In genomic region chr11:111454561-111455192, GRCh38 we compare ENCODE assay signal across 8 cellular contexts. TPM values are rescaled to one million over a fixed set of nuclear protein-coding genes. Genes with fewer than 3 reads are reported as not detected.
DNase-seq lines count a peak whose midpoint lies in the region; ATAC-seq and TF ChIP-seq lines count a peak whose summit lies in the region.

No MANE protein-coding gene starts in this region.

- peak; percentile 87 for ATAC-seq in stimulated activated naive CD8-positive, alpha-beta T cell treated with anti-CD3 and anti-CD28 coated beads, Interleukin-15, amount 100 ng/mL, for 72 hours
- ATAC-seq in GM21381 (IDR thresholded peaks at IDR 0.05; ENCODE audit: unreplicated experiment) = no peak

- H3K4me3 Mint-ChIP-seq in stimulated activated naive CD8-positive, alpha-beta T cell treated with anti-CD3 and anti-CD28 coated beads, Interleukin-15, amount 100 ng/mL, for 72 hours = no peak overlapping the region

- H3K4me3 ChIP-seq in WERI-Rb-1 (ENCODE audit: low read depth, low read length) = no peak overlapping the region
- H3K4me3 ChIP-seq in effector memory CD4-positive, alpha-beta T cell (ENCODE audit: insufficient read depth, low read depth, low read length, poor library complexity, severe bottlenecking) = no peak overlapping the region

- H3K4me1 ChIP-seq in effector memory CD4-positive, alpha-beta T cell (ENCODE audit: control insufficient read depth, insufficient read depth, low read length, poor library complexity, severe bottlenecking) = no peaks in the 10 kb centered on the region

- H3K27ac Mint-ChIP-seq in stimulated activated naive CD8-positive, alpha-beta T cell treated with anti-CD3 and anti-CD28 coated beads, Interleukin-15, amount 100 ng/mL, for 72 hours = peak overlapping the region in 1 of 2 donors; percentile 27

- no peak overlapping the region for H3K27ac ChIP-seq in WERI-Rb-1
- H3K27ac ChIP-seq in effector memory CD4-positive, alpha-beta T cell (ENCODE audit: insufficient read depth, low read length, poor library complexity, severe bottlenecking) = no peak overlapping the region

- DNase-seq in ELR (ENCODE audit: low read depth) (peak; percentile 75), M059J (ENCODE audit: low read depth) (peak; percentile 58), WERI-Rb-1 (peak; percentile 78), dedifferentiated amniotic fluid mesenchymal stem cell (ENCODE audit: extremely low spot score) (peak; percentile 62), lung microvascular endothelial cell (ENCODE audit: low read depth in 2 of 2) (peak; percentile 44 to 76)
- peak; percentile 72 to 75 for DNase-seq in stimulated activated naive CD8-positive, alpha-beta T cell treated with anti-CD3 and anti-CD28 coated beads, Interleukin-15, amount 100 ng/mL, for 72 hours
- DNase-seq in effector memory CD4-positive, alpha-beta T cell = no peak

- H3K27me3 ChIP-seq in WERI-Rb-1 (ENCODE audit: insufficient read depth, low read depth, severe bottlenecking) = no peaks in the 10 kb centered on the region
- H3K27me3 ChIP-seq in effector memory CD4-positive, alpha-beta T cell (replicated peaks; ENCODE audit: control insufficient read depth, insufficient read depth, low read length, poor library complexity, severe bottlenecking) = no peaks in the 10 kb centered on the region

- H3K9me3 ChIP-seq in WERI-Rb-1 (ENCODE audit: severe bottlenecking) = no peaks in the 10 kb centered on the region
- no peaks in the 10 kb centered on the region for H3K9me3 ChIP-seq in effector memory CD4-positive, alpha-beta T cell (ENCODE audit: control insufficient read depth, low read length)

- TF ChIP-seq CTCF in WERI-Rb-1 (IDR thresholded peaks at IDR 0.05; ENCODE audit: low read depth, low read length) = peak; percentile 73

- H3K4me1 Mint-ChIP-seq in stimulated activated naive CD8-positive, alpha-beta T cell treated with anti-CD3 and anti-CD28 coated beads, Interleukin-15, amount 100 ng/mL, for 72 hours = peaks cover 14% of the 10 kb centered on the region

- H3K9me3 Mint-ChIP-seq in stimulated activated naive CD8-positive, alpha-beta T cell treated with anti-CD3 and anti-CD28 coated beads, Interleukin-15, amount 100 ng/mL, for 72 hours = no peaks in the 10 kb centered on the region

- no peaks in the 10 kb centered on the region for H3K36me3 ChIP-seq in WERI-Rb-1
- H3K36me3 ChIP-seq in effector memory CD4-positive, alpha-beta T cell (ENCODE audit: control insufficient read depth, insufficient read depth, low read length) = no peaks in the 10 kb centered on the region

- H3K27me3 Mint-ChIP-seq in stimulated activated naive CD8-positive, alpha-beta T cell treated with anti-CD3 and anti-CD28 coated beads, Interleukin-15, amount 100 ng/mL, for 72 hours = peaks cover 23% of the 10 kb centered on the region

RNA-seq across cellular contexts. Expression of gene BTG4, which starts 57.5 kb away (rescaled TPM):
- total RNA-seq in M059J (2014; rRNA removed; shearing (Covaris generic)) = not detected in 2 replicates
- total RNA-seq in lung microvascular endothelial cell = not detected in 2 replicates

RNA-seq across cellular contexts. Expression of gene HOATZ, which starts 59.9 kb away (rescaled TPM):
- not detected in 2 replicates for total RNA-seq in M059J (2014; rRNA removed; shearing (Covaris generic))
- not detected in 2 replicates for total RNA-seq in lung microvascular endothelial cell

Comparison
In these comparisons a context has a peak if more than half of its experiments do, and no peak if none do; other contexts are left out.
1. DNase-seq: peak in ELR (single experiment), M059J (single experiment), WERI-Rb-1 (single experiment), dedifferentiated amniotic fluid mesenchymal stem cell (single experiment), lung microvascular endothelial cell (2 of 2) and stimulated activated naive CD8-positive, alpha-beta T cell treated with anti-CD3 and anti-CD28 coated beads, Interleukin-15, amount 100 ng/mL, for 72 hours (2 of 2); none in effector memory CD4-positive, alpha-beta T cell (0 of 3).